8 cellular contexts compared by ENCODE assay signal in the genomic region with DNA sequence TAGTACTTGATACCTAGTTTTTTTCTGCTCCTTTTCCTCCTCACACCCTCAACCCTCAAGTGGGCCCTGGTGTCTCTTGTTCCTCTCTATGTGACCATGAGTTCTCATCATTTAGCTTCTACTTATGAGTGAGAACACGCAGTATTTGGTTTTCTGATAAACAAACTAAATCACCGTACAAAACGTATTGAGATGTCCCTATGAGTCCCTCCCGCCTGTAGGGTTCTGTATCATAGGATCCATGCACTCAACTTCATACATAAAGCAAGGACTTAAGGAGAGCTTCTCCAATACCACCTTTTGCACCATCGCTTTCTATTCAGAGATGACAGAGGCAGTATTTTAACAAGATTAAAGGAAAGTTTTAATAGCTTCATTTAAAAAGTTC. TPM values are rescaled to one million over a fixed set of nuclear protein-coding genes. Genes with fewer than 3 reads are reported as not detected.
DNase-seq lines count a peak whose midpoint lies in the region; FAIRE-seq and TF ChIP-seq lines count a peak whose summit lies in the region.

No MANE protein-coding gene starts in this region.

- H2BK12ac ChIP-seq in mesenchymal stem cell (ENCODE audit: low read length in 2 of 2), result no peak overlapping the region

- H3K23ac ChIP-seq in mesenchymal stem cell (ENCODE audit: low read length in 2 of 2), result no peak overlapping the region

- H4K91ac ChIP-seq in mesenchymal stem cell (ENCODE audit: low read length), result no peak overlapping the region

- H2BK120ac ChIP-seq in mesenchymal stem cell (ENCODE audit: low read depth, low read length), result no peak overlapping the region

- in situ Hi-C loops in HAP-1 (cut with MboI; ENCODE audit: low sequenced_read_pairs), result no loop called here

- DNase-seq in HAP-1 (ENCODE audit: low spot score in 2 of 2) (no peak), ascending aorta (ENCODE audit: low spot score in 2 of 2) (no peak), mesenchymal stem cell (no peak), vagina (ENCODE audit: extremely low spot score in 2 of 2) (no peak), NK-92 (lab: John Stamatoyannopoulos, UW; ENCODE audit: unreplicated experiment) (no peak), posterior vena cava (ENCODE audit: low spot score) (no peak), D721Med (ENCODE audit: insufficient read length, low spot score) (no peak)

- no peak for TF ChIP-seq CTCF in 22Rv1 (IDR thresholded peaks at IDR 0.05)
- TF ChIP-seq CTCF in ascending aorta (IDR thresholded peaks at IDR 0.05), result no peak
- no peak for TF ChIP-seq CTCF in vagina (IDR thresholded peaks at IDR 0.05)
- no peak for TF ChIP-seq CTCF in D721Med (IDR thresholded peaks at IDR 0.05; ENCODE audit: insufficient read depth, missing control alignments)

- H4K8ac ChIP-seq in mesenchymal stem cell (ENCODE audit: low read length), result no peak overlapping the region

- H3K14ac ChIP-seq in mesenchymal stem cell (ENCODE audit: low read length in 2 of 2), result no peak overlapping the region

- H3K4ac ChIP-seq in mesenchymal stem cell (ENCODE audit: low read depth in 1 of 2, low read length in 2 of 2), result no peak overlapping the region

- H2BK5ac ChIP-seq in mesenchymal stem cell (ENCODE audit: low read depth, low read length, poor library complexity, severe bottlenecking), result no peak overlapping the region

- H2AK5ac ChIP-seq in mesenchymal stem cell (ENCODE audit: low read length, severe bottlenecking), result no peak overlapping the region

- H3K27ac ChIP-seq in 22Rv1, result peak overlapping the region; percentile 57; the same call in 1 of the 2 replicates
- peak overlapping the region; percentile 88 to 91 for H3K27ac ChIP-seq in ascending aorta
- no peak overlapping the region for H3K27ac ChIP-seq in mesenchymal stem cell (ENCODE audit: low read length, poor library complexity, severe bottlenecking)
- H3K27ac ChIP-seq in vagina, result peak overlapping the region; percentile 82

- H3K18ac ChIP-seq in mesenchymal stem cell (ENCODE audit: low read depth in 1 of 2, low read length in 2 of 2), result no peak overlapping the region

- H2AFZ ChIP-seq in mesenchymal stem cell (ENCODE audit: low read depth, low read length), result no peak overlapping the region

- no peak overlapping the region for H2BK15ac ChIP-seq in mesenchymal stem cell (ENCODE audit: low read depth, poor library complexity, severe bottlenecking)

- H3K27me3 ChIP-seq in HAP-1 (ENCODE audit: low read depth), result no peaks in the 10 kb centered on the region
- H3K27me3 ChIP-seq in ascending aorta, result no peaks in the 10 kb centered on the region
- H3K27me3 ChIP-seq in mesenchymal stem cell (ENCODE audit: control insufficient read depth in 1 of 2, insufficient read depth in 1 of 2, low read length in 2 of 2), result peaks cover 0 to 30% of the 10 kb centered on the region in 2 experiments
- H3K27me3 ChIP-seq in vagina, result no peaks in the 10 kb centered on the region

- no peak for TF ChIP-seq POLR2A in vagina (IDR thresholded peaks at IDR 0.05)

- H3K4me2 ChIP-seq in mesenchymal stem cell (ENCODE audit: low read length, poor library complexity, severe bottlenecking), result no peak overlapping the region

- H3K9me3 ChIP-seq in HAP-1 (no peaks in the 10 kb centered on the region), ascending aorta (no peaks in the 10 kb centered on the region), mesenchymal stem cell (ENCODE audit: control insufficient read depth, low read length) (no peaks in the 10 kb centered on the region), vagina (no peaks in the 10 kb centered on the region)

- H3K9ac ChIP-seq in mesenchymal stem cell (ENCODE audit: low read length), result peak overlapping the region; percentile 100

- H3K79me1 ChIP-seq in mesenchymal stem cell (replicated peaks; ENCODE audit: low read length, poor library complexity, severe bottlenecking), result no peaks in the 10 kb centered on the region

- H3K36me3 ChIP-seq in HAP-1 (replicated peaks) (no peaks in the 10 kb centered on the region), ascending aorta (no peaks in the 10 kb centered on the region), mesenchymal stem cell (ENCODE audit: control insufficient read depth in 1 of 2, insufficient read depth in 2 of 2, low read depth in 1 of 2, low read length in 2 of 2) (no peaks in the 10 kb centered on the region), vagina (no peaks in the 10 kb centered on the region)

- 21% methylated on average over 4 of the region's 5 CpGs for WGBS in mesenchymal stem cell

- intact Hi-C loops in ascending aorta (cut with DNase I), result loop anchor here (2.0 kb wide), 1 partner anchor 46 kb away; the partner anchor contains the start of genes OFD1 and TRAPPC2
- intact Hi-C loops in vagina (cut with DNase I), result no loop called here
- intact Hi-C loops in posterior vena cava (cut with DNase I), result no loop called here

- H3K4me1 ChIP-seq in HAP-1, result peaks cover 15% of the 10 kb centered on the region
- peaks cover 0 to 1% of the 10 kb centered on the region in 2 donors for H3K4me1 ChIP-seq in ascending aorta
- peaks cover 4% of the 10 kb centered on the region for H3K4me1 ChIP-seq in mesenchymal stem cell (ENCODE audit: control insufficient read depth, insufficient read depth, low read depth, low read length)
- H3K4me1 ChIP-seq in vagina, result peaks cover 20% of the 10 kb centered on the region

- FAIRE-seq in D721Med (lab: Jason Lieb, UNC), result no peak

- peak overlapping the region; percentile 82 for H3K4me3 ChIP-seq in HAP-1
- peak overlapping the region; percentile 80 to 91 for H3K4me3 ChIP-seq in ascending aorta
- peak overlapping the region in 1 of 2 experiments; percentile 97 for H3K4me3 ChIP-seq in mesenchymal stem cell (ENCODE audit: insufficient read depth in 1 of 2, low read depth in 1 of 2, low read length in 2 of 2)
- peak overlapping the region; percentile 60 to 74 for H3K4me3 ChIP-seq in vagina

RNA-seq across cellular contexts. Expression of gene RAB9A, which starts 0.6 kb away (rescaled TPM):
- total RNA-seq in ascending aorta, result 1.5 TPM
- polyA plus RNA-seq in mesenchymal stem cell (2013, experiment 1 of 2), result 23.9 TPM
- 25.8 TPM for polyA plus RNA-seq in mesenchymal stem cell (2013, experiment 2 of 2)
- total RNA-seq in vagina, result 15.0 TPM
- total RNA-seq in posterior vena cava, result 10 to 100 TPM; 16.2 to 19.0 TPM

RNA-seq across cellular contexts. Expression of gene TCEANC, which starts 35.4 kb away (rescaled TPM):
- 4.5 TPM for total RNA-seq in ascending aorta
- polyA plus RNA-seq in mesenchymal stem cell (2013, experiment 1 of 2), result 0.86 TPM
- polyA plus RNA-seq in mesenchymal stem cell (2013, experiment 2 of 2), result 0.79 TPM
- total RNA-seq in vagina, result 3.2 TPM
- 1 to 10 TPM; 3.3 to 3.8 TPM for total RNA-seq in posterior vena cava

RNA-seq across cellular contexts. Expression of gene TRAPPC2, which starts 46.0 kb away (rescaled TPM):
- total RNA-seq in ascending aorta (8.0 TPM), vagina (14.2 TPM), posterior vena cava (10 to 100 TPM; 15.0 to 15.8 TPM)
- 6.8 TPM for polyA plus RNA-seq in mesenchymal stem cell (2013, experiment 1 of 2)
- polyA plus RNA-seq in mesenchymal stem cell (2013, experiment 2 of 2), result 8.0 TPM

RNA-seq across cellular contexts. Expression of gene OFD1, which starts 46.2 kb away (rescaled TPM):
- total RNA-seq in ascending aorta, result 8.4 TPM
- polyA plus RNA-seq in mesenchymal stem cell (2013, experiment 1 of 2), result 9.2 TPM
- polyA plus RNA-seq in mesenchymal stem cell (2013, experiment 2 of 2), result 7.8 TPM
- 49.1 TPM for total RNA-seq in vagina
- 10 to 100 TPM; 18.2 to 19.9 TPM for total RNA-seq in posterior vena cava
